In genomic region chr19:19145281-19145999, GRCh38 we compare ENCODE assay signal across 2 cellular contexts.
TF ChIP-seq lines count a peak whose summit lies in the region.

No MANE protein-coding gene starts in this region.

TF ChIP-seq in IMR-90, 13 proteins besides CTCF, POLR2A, EP300 and RAD21:
- TF ChIP-seq MAFK (IDR thresholded peaks at IDR 0.05; ENCODE audit: low read depth, low read length) (no peak), FOS (IDR thresholded peaks at IDR 0.05; ENCODE audit: low read depth, low read length) (no peak), CEBPB (IDR thresholded peaks at IDR 0.05; ENCODE audit: low read depth, low read length) (no peak), BHLHE40 (IDR thresholded peaks at IDR 0.05; ENCODE audit: low read depth, low read length) (no peak), NFE2L2 (IDR thresholded peaks at IDR 0.05; ENCODE audit: low read depth, low read length) (no peak), ELK1 (IDR thresholded peaks at IDR 0.05; ENCODE audit: borderline replicate concordance, low read depth, low read length) (no peak), MXI1 (IDR thresholded peaks at IDR 0.05; ENCODE audit: borderline replicate concordance, low read depth, low read length) (no peak), MAZ (IDR thresholded peaks at IDR 0.05; ENCODE audit: borderline replicate concordance, low read depth, low read length) (no peak), RFX5 (IDR thresholded peaks at IDR 0.05; ENCODE audit: low read depth, low read length) (no peak), USF2 (IDR thresholded peaks at IDR 0.05; ENCODE audit: low read depth, low read length) (no peak), CHD1 (IDR thresholded peaks at IDR 0.05; ENCODE audit: low read depth, low read length) (no peak), RCOR1 (IDR thresholded peaks at IDR 0.05; ENCODE audit: insufficient replicate concordance, low read length) (no peak), SMC3 (IDR thresholded peaks at IDR 0.05; ENCODE audit: low read depth, low read length) (no peak)

TF ChIP-seq in K562, 482 proteins besides CTCF, POLR2A, EP300 and RAD21:
- no peak for TF ChIP-seq ZNF507 (tag; conservative IDR thresholded peaks at IDR 0.05)
- no peak for TF ChIP-seq ZNF134 (CRISPR knock-in tag; conservative IDR thresholded peaks at IDR 0.05)
- TF ChIP-seq ZNF77 (CRISPR knock-in tag; IDR thresholded peaks at IDR 0.05): no peak
- TF ChIP-seq SIN3B (IDR thresholded peaks at IDR 0.05; ENCODE audit: low read depth): no peak
- no peak for TF ChIP-seq ZNF395 (CRISPR knock-in tag; IDR thresholded peaks at IDR 0.05)
- no peak for TF ChIP-seq ZNF23 (CRISPR knock-in tag; IDR thresholded peaks at IDR 0.05)
- no peak for TF ChIP-seq MXD1 (CRISPR knock-in tag; IDR thresholded peaks at IDR 0.05; ENCODE audit: borderline replicate concordance, poor library complexity, severe bottlenecking)
- TF ChIP-seq ERF (CRISPR knock-in tag; IDR thresholded peaks at IDR 0.05): no peak
- no peak for TF ChIP-seq ZNF41 (CRISPR knock-in tag; conservative IDR thresholded peaks at IDR 0.05)
- no peak for TF ChIP-seq ZC3H4 (CRISPR knock-in tag; IDR thresholded peaks at IDR 0.05; ENCODE audit: borderline replicate concordance)
- no peak for TF ChIP-seq ZNF143 (CRISPR knock-in tag; IDR thresholded peaks at IDR 0.05)
- TF ChIP-seq BRF1 (IDR thresholded peaks at IDR 0.05; ENCODE audit: borderline replicate concordance, extremely low read depth, insufficient read length): no peak
- no peak for TF ChIP-seq POLR3A (IDR thresholded peaks at IDR 0.05; ENCODE audit: borderline replicate concordance, extremely low read depth, insufficient read depth, insufficient read length)
- no peak for TF ChIP-seq ZNF274 (IDR thresholded peaks at IDR 0.05; ENCODE audit: borderline replicate concordance, low read depth, low read length)
- no peak for TF ChIP-seq CTBP1 (IDR thresholded peaks at IDR 0.05; ENCODE audit: borderline replicate concordance)
- no peak for TF ChIP-seq ZHX1 (conservative IDR thresholded peaks at IDR 0.05; ENCODE audit: low read length)
- no peak for TF ChIP-seq ZNF740 (CRISPR knock-in tag; IDR thresholded peaks at IDR 0.05)
- no peak for TF ChIP-seq ZNF740 (tag; IDR thresholded peaks at IDR 0.05)
TF ChIP-seq in K562: peak in this region for 0.
